13 cellular contexts compared by ENCODE assay signal in the genomic region with DNA sequence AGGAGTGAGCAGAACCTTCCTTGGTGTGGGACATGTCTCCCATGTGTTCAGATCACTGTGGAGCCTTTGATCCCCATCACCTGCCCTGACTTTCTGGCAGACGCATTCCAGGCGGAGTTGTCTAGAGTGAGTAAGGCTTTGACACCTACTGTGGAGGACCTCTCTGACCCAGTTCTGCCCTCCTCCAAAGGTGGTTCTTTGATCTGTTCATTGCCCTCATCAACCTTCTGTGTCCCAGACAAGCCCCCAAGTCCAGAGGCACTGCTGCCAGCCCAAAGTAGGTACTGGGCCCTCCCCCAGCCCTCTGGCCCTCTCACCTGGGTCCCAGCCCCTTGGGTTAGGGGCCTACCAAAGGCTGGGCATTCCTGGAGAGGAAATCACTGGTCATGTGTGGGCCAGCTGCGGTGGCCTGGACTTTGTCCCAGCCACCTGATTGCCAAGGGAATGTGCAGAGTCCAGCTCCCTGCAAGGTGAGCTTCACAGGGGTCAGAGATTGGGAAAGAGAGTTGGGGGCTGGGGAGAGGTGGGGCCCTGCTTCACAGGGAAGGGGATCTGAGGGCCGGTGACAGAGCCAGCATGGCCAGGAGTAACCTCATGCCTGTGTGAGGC.
"Had no signal": no experiment of that assay in that cellular context is flagged by ENCODE, and none has a peak within 500 bp of the region (broad histone marks: within the 10 kb centered on the region; RNA-seq: fewer than 3 reads in every experiment).

No MANE protein-coding gene starts in this region.

- ATAC-seq: activated naive CD8-positive, alpha-beta T cell treated with anti-CD3 and anti-CD28 coated beads, Interleukin-2, amount 50 U/mL, for 24 hours; activated T-helper 17 cell treated with anti-CD3 and anti-CD28 coated beads, Interleukin-2, amount 50 U/mL, for 72 hours; stimulated activated effector memory CD8-positive, alpha-beta T cell treated with anti-CD3 and anti-CD28 coated beads, Interleukin-12 subunit alpha, Interleukin-12 subunit beta, amount 100 ng/mL, for 72 hours; T-cell had no signal

- H3K36me3 ChIP-seq: breast epithelium, left ventricle myocardium inferior, tibial nerve had no signal

- H3K4me3 ChIP-seq: breast epithelium, left ventricle myocardium inferior, tibial nerve had no signal

- H3K27ac Mint-ChIP-seq: activated naive CD8-positive, alpha-beta T cell treated with anti-CD3 and anti-CD28 coated beads, Interleukin-2, amount 50 U/mL, for 24 hours; activated T-helper 17 cell treated with anti-CD3 and anti-CD28 coated beads, Interleukin-2, amount 50 U/mL, for 72 hours; stimulated activated effector memory CD8-positive, alpha-beta T cell treated with anti-CD3 and anti-CD28 coated beads, Interleukin-12 subunit alpha, Interleukin-12 subunit beta, amount 100 ng/mL, for 72 hours; T-cell had no signal

- H3K27ac ChIP-seq: breast epithelium, left ventricle myocardium inferior had no signal

- DNase-seq: activated CD4-positive, alpha-beta T cell treated with anti-CD3 and anti-CD28 coated beads, Interleukin-2, amount 50 U/mL, for 48 hours; activated naive CD4-positive, alpha-beta T cell treated with Interleukin-2 at 50 U/mL for 16 hours; activated naive CD8-positive, alpha-beta T cell treated with anti-CD3 and anti-CD28 coated beads, Interleukin-2, amount 50 U/mL, for 24 hours; cerebellar nuclear complex; dermis blood vessel endothelial cell; left ventricle myocardium inferior; mesenchymal stem cell; T-cell; T-helper 9 cell had no signal

- H3K36me3 Mint-ChIP-seq: stimulated activated effector memory CD8-positive, alpha-beta T cell treated with anti-CD3 and anti-CD28 coated beads, Interleukin-12 subunit alpha, Interleukin-12 subunit beta, amount 100 ng/mL, for 72 hours; T-cell had no signal

- H3K9me3 Mint-ChIP-seq: activated naive CD8-positive, alpha-beta T cell treated with anti-CD3 and anti-CD28 coated beads, Interleukin-2, amount 50 U/mL, for 24 hours; activated T-helper 17 cell treated with anti-CD3 and anti-CD28 coated beads, Interleukin-2, amount 50 U/mL, for 72 hours; stimulated activated effector memory CD8-positive, alpha-beta T cell treated with anti-CD3 and anti-CD28 coated beads, Interleukin-12 subunit alpha, Interleukin-12 subunit beta, amount 100 ng/mL, for 72 hours; T-cell had no signal

- H3K4me3 Mint-ChIP-seq: activated naive CD8-positive, alpha-beta T cell treated with anti-CD3 and anti-CD28 coated beads, Interleukin-2, amount 50 U/mL, for 24 hours; activated T-helper 17 cell treated with anti-CD3 and anti-CD28 coated beads, Interleukin-2, amount 50 U/mL, for 72 hours; stimulated activated effector memory CD8-positive, alpha-beta T cell treated with anti-CD3 and anti-CD28 coated beads, Interleukin-12 subunit alpha, Interleukin-12 subunit beta, amount 100 ng/mL, for 72 hours; T-cell had no signal

- H3K27me3 ChIP-seq: tibial nerve had no signal

- H3K9me3 ChIP-seq: breast epithelium, left ventricle myocardium inferior, tibial nerve had no signal

- H3K4me1 ChIP-seq: breast epithelium had no signal

- H3K4me1 Mint-ChIP-seq: activated naive CD8-positive, alpha-beta T cell treated with anti-CD3 and anti-CD28 coated beads, Interleukin-2, amount 50 U/mL, for 24 hours; activated T-helper 17 cell treated with anti-CD3 and anti-CD28 coated beads, Interleukin-2, amount 50 U/mL, for 72 hours; stimulated activated effector memory CD8-positive, alpha-beta T cell treated with anti-CD3 and anti-CD28 coated beads, Interleukin-12 subunit alpha, Interleukin-12 subunit beta, amount 100 ng/mL, for 72 hours had no signal
